In the genomic region with DNA sequence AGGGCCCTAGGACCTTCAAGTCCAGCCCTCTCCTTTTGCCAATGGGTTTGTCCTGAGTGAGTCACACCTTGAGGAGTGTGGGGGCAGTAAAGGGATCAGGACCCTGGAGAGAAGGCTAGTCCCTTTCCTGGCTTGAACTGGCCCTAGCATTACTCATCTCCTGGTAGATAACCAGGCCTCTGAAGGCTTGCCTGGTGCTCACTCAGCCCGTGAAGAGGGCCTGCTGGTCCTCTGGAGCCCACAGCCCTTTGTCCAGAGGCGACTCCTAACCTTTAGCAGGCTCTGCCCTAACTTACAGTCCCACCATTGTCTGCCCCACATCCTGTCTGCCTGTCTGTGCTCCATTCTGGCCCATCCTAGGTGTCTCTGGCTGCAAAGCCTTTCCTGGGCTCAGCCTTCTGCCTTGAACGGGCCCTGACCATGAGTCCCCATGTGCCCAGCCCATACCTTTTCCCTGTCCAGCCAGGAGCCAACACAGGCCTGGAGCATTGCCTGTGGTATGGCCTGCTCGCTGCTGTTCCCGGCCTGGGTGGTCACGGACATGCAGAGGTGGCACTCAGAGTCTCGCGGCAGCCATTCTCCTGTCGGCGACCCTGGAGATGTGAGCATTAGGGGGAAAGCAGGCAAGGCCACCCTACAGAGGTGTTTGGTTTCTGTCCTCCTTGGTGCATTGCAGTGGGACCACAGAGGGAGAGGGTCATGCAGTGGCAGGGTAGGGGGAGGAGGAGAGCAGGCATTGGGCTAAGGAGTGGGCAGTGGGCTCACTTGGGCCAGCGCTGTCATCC, we compare ENCODE assay signal across 10 cellular contexts. TPM values are rescaled to one million over a fixed set of nuclear protein-coding genes. Genes with fewer than 3 reads are reported as not detected.
A peak's percentile ranks its signal among the peaks of the same experiment; 100 is the strongest.
DNase-seq lines count a peak whose midpoint lies in the region; ATAC-seq and TF ChIP-seq lines count a peak whose summit lies in the region.
"Had no signal": no experiment of that assay in that cellular context is flagged by ENCODE, and none has a peak within 500 bp of the region (broad histone marks: within the 10 kb centered on the region; RNA-seq: fewer than 3 reads in every experiment).

No MANE protein-coding gene starts in this region.

- intact Hi-C loops in stomach (cut with DNase I; ENCODE audit: low total_unique reads) = no loop called here

- TF ChIP-seq EP300 in stomach (IDR thresholded peaks at IDR 0.05) = no peak

- H3K4me1 ChIP-seq in right atrium auricular region (peaks cover 0 to 35% of the 10 kb centered on the region in 2 donors), stomach (peaks cover 0 to 17% (median 5%) of the 10 kb centered on the region in 4 donors)
- H3K4me1 ChIP-seq: colonic mucosa had no signal

- 84 to 91% (median 87%) methylated on average over 10 to 11 of the region's 11 CpGs for WGBS in stomach, 5 donors

- H3K27me3 ChIP-seq in right atrium auricular region = no peaks in the 10 kb centered on the region
- H3K27me3 ChIP-seq in stomach = no peaks in the 10 kb centered on the region
- H3K27me3 ChIP-seq: colonic mucosa had no signal

- DNase-seq in HFF-Myc (ENCODE audit: extremely low read depth, low read depth) = peak; percentile 70
- peak; percentile 47 for DNase-seq in amniotic stem cell (lab: John Stamatoyannopoulos, UW)
- peak; percentile 76 for DNase-seq in right atrium auricular region (ENCODE audit: low spot score)
- DNase-seq in stomach = no peak
- DNase-seq in NCI-H1694 treated with DMSO at 0.1 percent for 48 hours (lab: John Stamatoyannopoulos, UW) = no peak
- no peak for DNase-seq in DMS 273 (lab: John Stamatoyannopoulos, UW; ENCODE audit: unreplicated experiment)
- no peak for DNase-seq in dedifferentiated amniotic fluid mesenchymal stem cell (ENCODE audit: extremely low spot score)
- DNase-seq: colonic mucosa had no signal

- H3K4me3 ChIP-seq in HFF-Myc (replicated peaks; ENCODE audit: low read depth, low read length) (no peak overlapping the region), right atrium auricular region (no peak overlapping the region), stomach (no peak overlapping the region)
- H3K4me3 ChIP-seq: colonic mucosa had no signal

- TF ChIP-seq CTCF in HFF-Myc (IDR thresholded peaks at IDR 0.05; ENCODE audit: low read depth, low read length, missing control alignments) (no peak), right atrium auricular region (IDR thresholded peaks at IDR 0.05) (no peak), stomach (IDR thresholded peaks at IDR 0.05) (no peak)

- no peak for ATAC-seq in HG02852 (IDR thresholded peaks at IDR 0.05; ENCODE audit: unreplicated experiment)

- H3K9me3 ChIP-seq in right atrium auricular region (no peaks in the 10 kb centered on the region), stomach (no peaks in the 10 kb centered on the region)
- H3K9me3 ChIP-seq: colonic mucosa had no signal

- H3K36me3 ChIP-seq in right atrium auricular region (no peaks in the 10 kb centered on the region), stomach (peaks cover 2 to 18% (median 11%) of the 10 kb centered on the region in 4 donors)
- H3K36me3 ChIP-seq: colonic mucosa had no signal

- H3K27ac ChIP-seq in right atrium auricular region (peak overlapping the region; percentile 3 to 55), stomach (peak overlapping the region in 3 of 5 donors; percentile 32 to 47 (median 38))
- H3K27ac ChIP-seq: colonic mucosa had no signal

- no peak for TF ChIP-seq POLR2A in stomach (IDR thresholded peaks at IDR 0.05)

RNA-seq across cellular contexts. Expression of a gene that starts 4.9 kb away (rescaled TPM):
- under 1 TPM in 1 of 2 donors, not detected in 1; 0.15 TPM for total RNA-seq in right atrium auricular region
- 1,000 to 10,000 TPM in 1 of 5 donors, 10 to 100 TPM in 1, 1 to 10 TPM in 1, under 1 TPM in 1, not detected in 1; 0.14 to 4,040 (median 7.4) TPM for total RNA-seq in stomach
- 10 to 100 TPM in 1 of 3 donors, 1 to 10 TPM in 1, under 1 TPM in 1; 0.44 to 10.8 (median 1.8) TPM for polyA plus RNA-seq in stomach
- polyA plus RNA-seq: IgD-negative memory B cell had no signal

RNA-seq across cellular contexts. Expression of a gene that starts 31.1 kb away (rescaled TPM):
- total RNA-seq in right atrium auricular region (1 to 10 TPM in 1 of 2 donors, not detected in 1; 1.4 TPM), stomach (1 to 10 TPM in 1 of 5 donors, under 1 TPM in 1, not detected in 3; 0.72 to 5.8 TPM)
- polyA plus RNA-seq in stomach = 1 to 10 TPM; 1.1 to 2.4 (median 1.7) TPM

RNA-seq across cellular contexts. Expression of a gene that starts 47.1 kb away (rescaled TPM):
- total RNA-seq in right atrium auricular region (10 to 100 TPM; 35.0 to 78.2 TPM), stomach (100 to 1,000 TPM in 2 of 5 donors, 10 to 100 TPM in 3; 17.5 to 454 (median 51.0) TPM)
- 10 to 100 TPM; 30.9 to 38.6 (median 37.5) TPM for polyA plus RNA-seq in stomach

RNA-seq across cellular contexts. Expression of a gene that starts 51.2 kb away (rescaled TPM):
- total RNA-seq in right atrium auricular region (10 to 100 TPM in 1 of 2 donors, 1 to 10 TPM in 1; 8.9 to 11.1 TPM), stomach (10 to 100 TPM; 12.7 to 40.8 (median 19.7) TPM)
- polyA plus RNA-seq in stomach = 10 to 100 TPM; 19.9 to 22.5 (median 20.5) TPM

Comparison
In these comparisons a context has a peak if more than half of its experiments do, and no peak if none do; other contexts are left out.
1. DNase-seq: peak in HFF-Myc (single experiment), amniotic stem cell (single experiment) and right atrium auricular region (single experiment); none in stomach (single experiment), NCI-H1694 treated with DMSO at 0.1 percent for 48 hours (single experiment), DMS 273 (single experiment) and dedifferentiated amniotic fluid mesenchymal stem cell (single experiment).